Comparison of ENCODE assay signal across 28 cellular contexts in genomic region chr14:74858022-74858421, GRCh38. TPM values are rescaled to one million over a fixed set of nuclear protein-coding genes. Genes with fewer than 3 reads are reported as not detected.
"Had no signal": no experiment of that assay in that cellular context is flagged by ENCODE, and none has a peak within 500 bp of the region (broad histone marks: within the 10 kb centered on the region; RNA-seq: fewer than 3 reads in every experiment).

No MANE protein-coding gene starts in this region.

- ATAC-seq: heart left ventricle; left colon; naive thymus-derived CD4-positive, alpha-beta T cell had no signal

- H3K9me3 ChIP-seq: heart left ventricle, neutrophil, ovary, right atrium auricular region, stomach had no signal

- H3K4me1 ChIP-seq: right atrium auricular region had no signal

- H3K27ac ChIP-seq: coronary artery, heart left ventricle, neutrophil, ovary, right atrium auricular region, stomach had no signal

- H3K27me3 ChIP-seq: heart left ventricle, ovary, right atrium auricular region had no signal

- DNase-seq: effector CD4-positive, alpha-beta T cell; endodermal cell; erythroblast; heart left ventricle; hippocampal formation; left colon; mammary epithelial cell; naive thymus-derived CD4-positive, alpha-beta T cell; nephron progenitor cell; ovary; small intestine; stimulated activated CD4-positive, alpha-beta T cell treated with anti-CD3 and anti-CD28 coated beads, Interleukin-12 subunit alpha, Interleukin-12 subunit beta, amount 100 ng/mL, for 4 hours; stimulated activated naive CD4-positive, alpha-beta T cell; stomach; trophoblast cell had no signal

- H3K4me3 ChIP-seq: coronary artery, heart left ventricle, ovary, right atrium auricular region, stomach had no signal

- H3K36me3 ChIP-seq: heart left ventricle, neutrophil, ovary, right atrium auricular region, stomach had no signal

RNA-seq across cellular contexts. Expression of gene PROX2, which starts 17.9 kb away (rescaled TPM):
- total RNA-seq: chondrocyte, dermis microvascular lymphatic vessel endothelial cell, endodermal cell, endothelial cell of umbilical vein, fibroblast of lung, frontal cortex, glomerular endothelial cell, heart left ventricle, kidney epithelial cell, left colon, liver, mammary epithelial cell, mesenteric fat pad, ovary, posterior vena cava, right atrium auricular region, stomach had no signal
